Comparison of ENCODE assay signal across 8 cellular contexts in genomic region chr1:157171903-157172503, GRCh38. TPM values are rescaled to one million over a fixed set of nuclear protein-coding genes. Genes with fewer than 3 reads are reported as not detected.
A peak's percentile ranks its signal among the peaks of the same experiment; 100 is the strongest.
DNase-seq lines count a peak whose midpoint lies in the region; ATAC-seq, FAIRE-seq and TF ChIP-seq lines count a peak whose summit lies in the region.
"Not testable (repeated sequence)": the region's sequence is repeated elsewhere in the genome, so short reads cannot be mapped to it uniquely, and the experiment has no call there.

No MANE protein-coding gene starts in this region.

- intact Hi-C loops in heart left ventricle (cut with DNase I), result loop anchor here in 1 of 10 donors (5.0 kb wide), 1 partner anchor 320 kb away; no protein-coding TSS in a partner anchor
- intact Hi-C loops in transverse colon (cut with DNase I; ENCODE audit: low total_unique reads), result not testable (repeated sequence)

- not testable (repeated sequence) for H3K9me3 Mint-ChIP-seq in naive B cell

- H4K20me1 ChIP-seq in DND-41 (ENCODE audit: insufficient read depth, low read length), result not testable (repeated sequence)

- TF ChIP-seq POLR2A in heart left ventricle (IDR thresholded peaks at IDR 0.05); transverse colon (IDR thresholded peaks at IDR 0.05): not testable (repeated sequence)

- not testable (repeated sequence) for FAIRE-seq in bronchial epithelial cell (lab: Jason Lieb, UNC)

- H3K4me1 Mint-ChIP-seq in naive B cell, result peaks cover 0 to 17% (median 0%) of the 10 kb centered on the region in 3 donors

- H3K27ac Mint-ChIP-seq in naive B cell, result peak overlapping the region in 1 of 6 donors; percentile 39

- H3K36me3 ChIP-seq in DND-41 (ENCODE audit: insufficient read depth, low read length); bronchial epithelial cell (ENCODE audit: control insufficient read depth, insufficient read depth, low read length); heart left ventricle; transverse colon: not testable (repeated sequence)

- not testable (repeated sequence) for H3K27me3 ChIP-seq in DND-41 (ENCODE audit: insufficient read depth, low read length, poor library complexity); bronchial epithelial cell (ENCODE audit: control insufficient read depth, insufficient read depth, low read length); transverse colon
- peaks cover 0 to 13% (median 0%) of the 10 kb centered on the region in 9 donors for H3K27me3 ChIP-seq in heart left ventricle

- TF ChIP-seq CTCF in DND-41 (IDR thresholded peaks at IDR 0.05; ENCODE audit: borderline replicate concordance, extremely low read depth, low read length, poor library complexity, severe bottlenecking), result peak; percentile 47
- peak; percentile 22 for TF ChIP-seq CTCF in bronchial epithelial cell (IDR thresholded peaks at IDR 0.05; ENCODE audit: insufficient read depth, low read length, severe bottlenecking)
- peak in 11 of 12 donors; percentile 12 to 48 (median 26) for TF ChIP-seq CTCF in heart left ventricle (IDR thresholded peaks at IDR 0.05)
- peak; percentile 21 to 46 (median 36) for TF ChIP-seq CTCF in transverse colon (IDR thresholded peaks at IDR 0.05)

- not testable (repeated sequence) for H3K9me3 ChIP-seq in DND-41 (ENCODE audit: insufficient read depth, low read length, severe bottlenecking); heart left ventricle; transverse colon

- not testable (repeated sequence) for H3K4me1 ChIP-seq in DND-41 (ENCODE audit: insufficient read depth, low read length); heart left ventricle; transverse colon

- not testable (repeated sequence) for H3K27ac ChIP-seq in DND-41 (ENCODE audit: low read length); heart left ventricle; transverse colon

- 3 to 23% (median 12%) methylated on average over 3 to 7 of the region's 8 CpGs for WGBS in heart left ventricle, 4 donors
- WGBS in transverse colon (ENCODE audit: low coverage in 1 of 2), 2 donors, result 10% methylated on average over 4 of the region's 8 CpGs; no CpG with 5 or more reads in 1 of the 2 donors

- peaks cover 23 to 46% (median 33%) of the 10 kb centered on the region in 3 donors for H3K27me3 Mint-ChIP-seq in naive B cell

- not testable (repeated sequence) for H3K36me3 Mint-ChIP-seq in naive B cell

- H3K9ac ChIP-seq in DND-41 (ENCODE audit: low read depth, low read length), result not testable (repeated sequence)

- not testable (repeated sequence) for TF ChIP-seq EP300 in transverse colon (IDR thresholded peaks at IDR 0.05; ENCODE audit: low read depth)

- not testable (repeated sequence) for H3K4me3 Mint-ChIP-seq in naive B cell

- H3K79me2 ChIP-seq in DND-41 (ENCODE audit: insufficient read depth, low read length), result not testable (repeated sequence)

- in situ Hi-C loops in transverse colon (cut with MboI; ENCODE audit: low pct_ligation_motif_present in 1 of 4, low pct_unique_long_range_greater_than_20kb in 1 of 4, low sequenced_read_pairs in 3 of 4), result not testable (repeated sequence)

- H3K4me3 ChIP-seq in DND-41 (ENCODE audit: low read depth in 1 of 2, low read length in 2 of 2); bronchial epithelial cell (ENCODE audit: low read depth, low read length); heart left ventricle; transverse colon: not testable (repeated sequence)

- not testable (repeated sequence) for H2AFZ ChIP-seq in DND-41 (ENCODE audit: low read depth, low read length)

- not testable (repeated sequence) for DNase-seq in DND-41, heart left ventricle, naive B cell, transverse colon
- DNase-seq in HT-29 (ENCODE audit: low spot score), result peak; percentile 36
- DNase-seq in NCI-H510A treated with DMSO at 0.1 percent for 48 hours (lab: John Stamatoyannopoulos, UW), result peak; percentile 58
- DNase-seq in bronchial epithelial cell (ENCODE audit: low read depth), result peak; percentile 28

- ATAC-seq in DND-41 (ENCODE audit: insufficient read depth, low read depth), result peak; percentile 67
- peak; percentile 88 for ATAC-seq in SK-N-SH treated with all-trans-retinoic acid at 6 μM for 48 hours
- peak in 3 of 4 donors; percentile 55 to 73 (median 63) for ATAC-seq in heart left ventricle
- peak; percentile 18 to 56 for ATAC-seq in naive B cell (ENCODE audit: low read depth in 2 of 2)

- H3K4me2 ChIP-seq in DND-41 (ENCODE audit: insufficient read depth, low read length), result not testable (repeated sequence)

RNA-seq across cellular contexts. Expression of gene ETV3, which starts 33.8 kb away (rescaled TPM):
- 8.9 and 9.5 TPM in 2 replicates for total RNA-seq in HT-29 (2014; rRNA removed; shearing (Covaris generic))
- total RNA-seq in bronchial epithelial cell, result 17.1 and 17.9 TPM in 2 replicates
- 10 to 100 TPM in 8 of 9 donors, 1 to 10 TPM in 1; 9.4 to 24.3 (median 16.5) TPM for total RNA-seq in heart left ventricle
- 1 to 10 TPM; 4.5 to 9.9 TPM for polyA plus RNA-seq in heart left ventricle
- 10 to 100 TPM in 4 of 6 donors, 1 to 10 TPM in 2; 2.3 to 14.5 (median 12.3) TPM for polyA plus RNA-seq in naive B cell (ENCODE audit: low read depth in 6 of 6)
- 10 to 100 TPM in 3 of 4 donors, 1 to 10 TPM in 1; 3.4 to 28.1 (median 18.1) TPM for total RNA-seq in transverse colon

Comparison
In these comparisons a context has a peak if more than half of its experiments do, and no peak if none do; other contexts are left out.
1. ATAC-seq: peak in every context shown above with its lines; median percentile 88 in SK-N-SH treated with all-trans-retinoic acid at 6 μM for 48 hours; 67 in DND-41; 63 in heart left ventricle; 37 in naive B cell.